In the genomic region with DNA sequence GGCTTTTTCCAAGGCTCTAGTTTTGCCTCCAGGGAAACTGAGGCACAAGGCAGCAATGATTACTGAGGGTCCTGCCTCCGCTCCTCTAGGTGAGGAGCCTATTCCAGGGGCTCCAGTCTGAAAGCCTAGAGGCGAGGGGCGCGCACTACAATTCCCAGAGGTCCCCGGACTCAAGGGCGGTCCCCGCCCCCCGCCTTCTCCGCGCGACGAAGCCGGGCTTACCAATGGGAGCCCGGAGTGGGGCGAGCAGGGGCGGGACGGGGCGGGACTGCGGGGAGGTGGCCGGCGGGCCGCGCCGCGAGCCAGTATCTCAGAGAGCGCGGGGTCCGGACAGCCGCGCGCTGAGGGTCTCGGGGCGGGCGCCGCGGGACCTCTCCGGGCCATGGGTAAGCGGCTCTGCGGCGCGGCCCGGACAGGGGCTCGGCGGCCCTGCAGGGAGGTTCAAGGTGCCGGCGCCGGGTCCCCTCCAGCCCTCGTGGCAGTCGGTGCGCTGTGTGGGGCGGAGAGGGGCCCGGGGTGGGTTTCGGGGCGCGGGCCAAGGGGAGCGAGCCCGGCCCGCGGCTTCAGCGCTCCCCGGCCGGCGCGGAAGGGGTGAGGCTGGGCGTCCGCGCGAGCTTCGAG, we compare ENCODE assay signal across 8 cellular contexts. TPM values are rescaled to one million over a fixed set of nuclear protein-coding genes. Genes with fewer than 3 reads are reported as not detected.
DNase-seq lines count a peak whose midpoint lies in the region; ATAC-seq and TF ChIP-seq lines count a peak whose summit lies in the region.

A gene with protein sequence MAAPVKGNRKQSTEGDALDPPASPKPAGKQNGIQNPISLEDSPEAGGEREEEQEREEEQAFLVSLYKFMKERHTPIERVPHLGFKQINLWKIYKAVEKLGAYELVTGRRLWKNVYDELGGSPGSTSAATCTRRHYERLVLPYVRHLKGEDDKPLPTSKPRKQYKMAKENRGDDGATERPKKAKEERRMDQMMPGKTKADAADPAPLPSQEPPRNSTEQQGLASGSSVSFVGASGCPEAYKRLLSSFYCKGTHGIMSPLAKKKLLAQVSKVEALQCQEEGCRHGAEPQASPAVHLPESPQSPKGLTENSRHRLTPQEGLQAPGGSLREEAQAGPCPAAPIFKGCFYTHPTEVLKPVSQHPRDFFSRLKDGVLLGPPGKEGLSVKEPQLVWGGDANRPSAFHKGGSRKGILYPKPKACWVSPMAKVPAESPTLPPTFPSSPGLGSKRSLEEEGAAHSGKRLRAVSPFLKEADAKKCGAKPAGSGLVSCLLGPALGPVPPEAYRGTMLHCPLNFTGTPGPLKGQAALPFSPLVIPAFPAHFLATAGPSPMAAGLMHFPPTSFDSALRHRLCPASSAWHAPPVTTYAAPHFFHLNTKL (plus strand): TSS at position 308 of the 621 bp plus-strand sequence. CDS start 75 bp downstream, at position 383.

- DNase-seq in AG20443 (ENCODE audit: low spot score): peak; percentile 92
- peak; percentile 90 for DNase-seq in NCI-H345 (lab: John Stamatoyannopoulos, UW)
- peak; percentile 68 to 79 for DNase-seq in central memory CD8-positive, alpha-beta T cell (ENCODE audit: low spot score in 2 of 2)
- peak; percentile 71 for DNase-seq in kidney epithelial cell (ENCODE audit: low read depth)
- peak; percentile 97 for DNase-seq in stimulated activated CD4-positive, alpha-beta T cell treated with anti-CD3 and anti-CD28 coated beads, Interleukin-15, amount 100 ng/mL, for 24 hours

- peaks cover 48% of the 10 kb centered on the region for H3K4me1 Mint-ChIP-seq in central memory CD8-positive, alpha-beta T cell

- H3K4me3 Mint-ChIP-seq in central memory CD8-positive, alpha-beta T cell: peak within 1 kb of the TSS; percentile 96

- no peaks in the 10 kb centered on the region for H3K27me3 Mint-ChIP-seq in central memory CD8-positive, alpha-beta T cell

- H3K27me3 ChIP-seq in kidney epithelial cell (ENCODE audit: control insufficient read depth, insufficient read depth, low read length): no peaks in the 10 kb centered on the region

- no peaks in the 10 kb centered on the region for H3K36me3 ChIP-seq in kidney epithelial cell (ENCODE audit: control insufficient read depth, insufficient read depth, low read length)

- no peaks in the 10 kb centered on the region for H3K9me3 Mint-ChIP-seq in central memory CD8-positive, alpha-beta T cell

- TF ChIP-seq CTCF in kidney epithelial cell (IDR thresholded peaks at IDR 0.05; ENCODE audit: insufficient read depth, low read length, poor library complexity, severe bottlenecking): peak; percentile 11

- peak within 1 kb of the TSS; percentile 100 for H3K27ac Mint-ChIP-seq in central memory CD8-positive, alpha-beta T cell (ENCODE audit: low read depth)

- ATAC-seq in GM19023 (IDR thresholded peaks at IDR 0.05; ENCODE audit: unreplicated experiment) (peak; percentile 59), HG03280 (IDR thresholded peaks at IDR 0.05; ENCODE audit: unreplicated experiment) (peak; percentile 60)
- peak; percentile 69 to 72 for ATAC-seq in activated CD4-positive, CD25-positive, alpha-beta regulatory T cell treated with anti-CD3 and anti-CD28 coated beads, Interleukin-2, amount 50 U/mL, for 24 hours
- ATAC-seq in central memory CD8-positive, alpha-beta T cell (replicated peaks; ENCODE audit: extremely low read depth, poor library complexity, severe bottlenecking): peak; percentile 53

- H3K4me3 ChIP-seq in kidney epithelial cell (ENCODE audit: low read depth, low read length): peak within 1 kb of the TSS; percentile 59

- H3K36me3 Mint-ChIP-seq in central memory CD8-positive, alpha-beta T cell (ENCODE audit: insufficient read depth): peaks cover 34% of the 10 kb centered on the region

RNA-seq across cellular contexts. Expression of the gene that starts here (rescaled TPM):
- total RNA-seq in kidney epithelial cell: 38.8 and 41.1 TPM in 2 replicates

Comparison
In these comparisons a context has a peak if more than half of its experiments do, and no peak if none do; other contexts are left out.
1. Peak in every context shown above with its lines: DNase-seq, ATAC-seq and H3K4me3 ChIP-seq.